ENCODE assay signal across 1 cellular context in the genomic region with DNA sequence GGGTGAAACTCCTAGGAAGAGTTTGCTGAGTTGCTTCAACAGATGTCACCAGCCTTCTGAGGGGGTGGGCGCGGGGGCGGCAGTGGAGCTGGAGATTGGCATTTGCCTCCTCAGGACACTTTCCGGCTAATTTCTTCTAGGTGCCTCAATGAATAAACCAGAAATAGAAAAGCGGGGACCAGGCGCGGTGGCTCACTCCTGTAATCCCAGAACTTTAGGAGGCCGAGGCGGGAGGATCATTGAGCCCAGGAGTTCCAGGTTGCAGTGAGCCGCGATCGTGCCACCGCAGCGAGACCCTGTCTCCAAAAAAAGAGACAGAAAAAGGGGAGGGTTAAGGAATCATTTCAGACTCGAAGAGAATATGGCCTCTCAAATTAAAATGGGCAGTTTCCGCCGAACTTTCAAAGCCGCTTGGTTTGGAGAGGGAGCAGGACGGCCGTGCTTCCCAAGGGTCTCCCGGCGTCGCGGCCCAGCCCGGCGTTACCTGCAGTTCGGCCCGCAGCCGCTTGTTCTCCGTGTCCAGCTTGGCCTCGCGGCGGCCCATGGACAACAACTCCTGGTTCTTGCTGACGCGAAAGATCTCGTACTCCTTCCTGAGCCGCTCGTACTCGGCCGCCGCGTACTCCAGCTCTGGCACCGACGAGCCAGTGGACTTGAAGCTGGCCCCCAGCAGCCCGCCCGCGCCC.
TF ChIP-seq lines count a peak whose summit lies in the region.

No MANE protein-coding gene starts in this region.

TF ChIP-seq in K562, 482 proteins besides CTCF, POLR2A, EP300 and RAD21 (continued from another document):
- TF ChIP-seq AFF4 (CRISPR knock-in tag; IDR thresholded peaks at IDR 0.05) = no peak
- TF ChIP-seq SMC3 (conservative IDR thresholded peaks at IDR 0.05; ENCODE audit: insufficient read depth, low read depth, low read length) = 0 out of 2 replicates have a peak, but pooled peaks have one; percentile 2
- no peak for TF ChIP-seq ATF1 (CRISPR knock-in tag; IDR thresholded peaks at IDR 0.05)
- TF ChIP-seq ATF1 (tag; IDR thresholded peaks at IDR 0.05) = 0 out of 2 replicates have a peak, but pooled peaks have one; percentile 39
- TF ChIP-seq NCOA2 (IDR thresholded peaks at IDR 0.05; ENCODE audit: partially characterized antibody in 2 of 2) = no peak
- no peak for TF ChIP-seq POLR3A (IDR thresholded peaks at IDR 0.05; ENCODE audit: borderline replicate concordance, extremely low read depth, insufficient read depth, insufficient read length)
- no peak for TF ChIP-seq CHD2 (IDR thresholded peaks at IDR 0.05; ENCODE audit: low read depth, low read length)
- no peak for TF ChIP-seq ETV6 (IDR thresholded peaks at IDR 0.05; ENCODE audit: borderline replicate concordance in 1 of 2, low read depth in 2 of 2, low read length in 1 of 2)
- TF ChIP-seq ETV6 (CRISPR knock-in tag; IDR thresholded peaks at IDR 0.05; ENCODE audit: borderline replicate concordance) = no peak
- peak; percentile 70 for TF ChIP-seq ZFX (CRISPR knock-in tag; IDR thresholded peaks at IDR 0.05)
- TF ChIP-seq, protein P1, sequence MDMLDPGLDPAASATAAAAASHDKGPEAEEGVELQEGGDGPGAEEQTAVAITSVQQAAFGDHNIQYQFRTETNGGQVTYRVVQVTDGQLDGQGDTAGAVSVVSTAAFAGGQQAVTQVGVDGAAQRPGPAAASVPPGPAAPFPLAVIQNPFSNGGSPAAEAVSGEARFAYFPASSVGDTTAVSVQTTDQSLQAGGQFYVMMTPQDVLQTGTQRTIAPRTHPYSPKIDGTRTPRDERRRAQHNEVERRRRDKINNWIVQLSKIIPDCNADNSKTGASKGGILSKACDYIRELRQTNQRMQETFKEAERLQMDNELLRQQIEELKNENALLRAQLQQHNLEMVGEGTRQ (CRISPR knock-in tag; IDR thresholded peaks at IDR 0.05) = no peak
